ENCODE assay signal across 9 cellular contexts in genomic region chr15:40696228-40696627, GRCh38. TPM values are rescaled to one million over a fixed set of nuclear protein-coding genes. Genes with fewer than 3 reads are reported as not detected.
DNase-seq lines count a peak whose midpoint lies in the region; ATAC-seq and TF ChIP-seq lines count a peak whose summit lies in the region.
"Had no signal": no experiment of that assay in that cellular context is flagged by ENCODE, and none has a peak within 500 bp of the region (broad histone marks: within the 10 kb centered on the region; RNA-seq: fewer than 3 reads in every experiment).

No MANE protein-coding gene starts in this region.

- no peaks in the 10 kb centered on the region for H3K9me3 ChIP-seq in NT2/D1 (ENCODE audit: insufficient read depth, low read length)
- H3K9me3 ChIP-seq in neuron (ENCODE audit: low read length), result no peaks in the 10 kb centered on the region
- H3K9me3 ChIP-seq in aorta (ENCODE audit: control insufficient read depth, low read length), result no peaks in the 10 kb centered on the region

- WGBS in aorta, 2 donors, result 83 to 87% methylated on average over 11 of the region's 11 CpGs

- H3K27me3 ChIP-seq in GM06990 (replicated peaks; ENCODE audit: control insufficient read depth, insufficient read depth, low read length) (no peaks in the 10 kb centered on the region), NT2/D1 (ENCODE audit: insufficient read depth, insufficient read length) (no peaks in the 10 kb centered on the region), neuron (ENCODE audit: insufficient read depth, low read length) (no peaks in the 10 kb centered on the region), aorta (ENCODE audit: control insufficient read depth in 1 of 2, insufficient read depth in 2 of 2, low read length in 1 of 2) (no peaks in the 10 kb centered on the region)

- intact Hi-C loops in aorta (cut with DNase I), result no loop called here

- H3K4me3 ChIP-seq in GM06990 (replicated peaks; ENCODE audit: low read depth, low read length) (peak overlapping the region; percentile 95), NT2/D1 (ENCODE audit: insufficient read length, low read depth) (peak overlapping the region; percentile 92), choroid plexus epithelial cell (ENCODE audit: low read depth, low read length) (peak overlapping the region; percentile 98), neuron (ENCODE audit: low read length) (peak overlapping the region; percentile 69), aorta (ENCODE audit: low read length in 2 of 2) (no peak overlapping the region)

- no peak overlapping the region for H3K27ac ChIP-seq in aorta (ENCODE audit: low read depth in 1 of 2, low read length in 2 of 2)

- no peak for ATAC-seq in aorta (ENCODE audit: low FRiP score)

- peak overlapping the region; percentile 94 for H3K9ac ChIP-seq in NT2/D1 (ENCODE audit: insufficient read length, low read depth)

- DNase-seq in GM06990 (ENCODE audit: extremely low read depth, insufficient read length), result no peak
- no peak for DNase-seq in NT2/D1 (ENCODE audit: low read depth, low spot score)
- DNase-seq in choroid plexus epithelial cell (ENCODE audit: low read depth), result no peak
- no peak for DNase-seq in aorta
- DNase-seq in middle frontal gyrus (ENCODE audit: extremely low spot score, low spot score), result no peak
- DNase-seq in stimulated activated naive CD4-positive, alpha-beta T cell treated with Interleukin-2 at 50 U/mL for 16 hours (lab: John Stamatoyannopoulos, UW), result no peak
- DNase-seq: cortex of kidney, NCI-H146 had no signal

- no peak overlapping the region for H2AFZ ChIP-seq in neuron (ENCODE audit: low read depth, low read length)

- TF ChIP-seq CTCF in GM06990 (IDR thresholded peaks at IDR 0.05; ENCODE audit: insufficient read depth, low read length, poor library complexity, severe bottlenecking), result no peak
- no peak for TF ChIP-seq CTCF in choroid plexus epithelial cell (conservative IDR thresholded peaks at IDR 0.05; ENCODE audit: low read depth, low read length)

- H3K4me1 ChIP-seq in NT2/D1 (ENCODE audit: insufficient read depth, insufficient read length) (no peaks in the 10 kb centered on the region), neuron (ENCODE audit: insufficient read depth, low read length) (peaks cover 11% of the 10 kb centered on the region), aorta (ENCODE audit: control insufficient read depth in 1 of 2, insufficient read depth in 2 of 2, low read length in 2 of 2) (peaks cover 1 to 2% of the 10 kb centered on the region in 2 donors)

- H3K36me3 ChIP-seq in GM06990 (ENCODE audit: control insufficient read depth, insufficient read depth, low read length) (peaks cover 5% of the 10 kb centered on the region), NT2/D1 (ENCODE audit: insufficient read depth, insufficient read length, low read length) (peaks cover 38% of the 10 kb centered on the region), neuron (ENCODE audit: insufficient read depth, low read length) (peaks cover 23% of the 10 kb centered on the region), aorta (ENCODE audit: control insufficient read depth in 1 of 2, insufficient read depth in 2 of 2, low read length in 1 of 2) (no peaks in the 10 kb centered on the region)

RNA-seq across cellular contexts. Expression of gene RAD51, which starts 1.3 kb away (rescaled TPM):
- under 1 TPM; 0.42 to 0.87 TPM for total RNA-seq in aorta
- under 1 TPM; 0.33 to 0.50 TPM for polyA plus RNA-seq in aorta

RNA-seq across cellular contexts. Expression of gene RMDN3, which starts 58.8 kb away (rescaled TPM):
- total RNA-seq in aorta, result 10 to 100 TPM; 21.1 to 29.1 TPM
- polyA plus RNA-seq in aorta, result 10 to 100 TPM; 27.3 to 29.2 TPM

Comparison
In these comparisons a context has a peak if more than half of its experiments do, and no peak if none do; other contexts are left out.
1. H3K4me3 ChIP-seq: peak in GM06990 (single experiment), NT2/D1 (single experiment), choroid plexus epithelial cell (single experiment) and neuron (single experiment); none in aorta (0 of 2).